In the genomic region with DNA sequence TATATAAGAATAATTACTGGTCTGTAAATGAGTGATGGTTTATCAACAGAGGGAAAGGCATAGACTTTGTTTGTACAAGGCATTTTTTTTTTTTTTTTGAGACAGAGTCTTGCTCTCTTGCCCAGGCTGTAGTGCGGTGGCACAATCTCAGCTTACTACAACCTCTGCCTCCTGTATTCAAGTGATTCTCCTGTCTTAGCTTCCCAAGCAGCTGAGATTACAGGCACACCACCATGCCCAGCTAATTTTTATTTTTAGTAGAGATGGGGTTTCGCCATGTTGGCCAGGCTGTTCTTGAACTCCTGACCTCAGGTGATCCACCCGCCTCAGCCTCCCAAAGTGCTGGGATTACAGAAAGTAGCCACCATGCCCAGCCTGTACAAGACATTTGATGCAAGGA, we compare ENCODE assay signal across 2 cellular contexts.
A peak's percentile ranks its signal among the peaks of the same experiment; 100 is the strongest.
TF ChIP-seq lines count a peak whose summit lies in the region.

No MANE protein-coding gene starts in this region.

TF ChIP-seq in WTC11, 78 proteins besides CTCF, POLR2A, EP300 and RAD21:
- TF ChIP-seq ZNF121 (CRISPR knock-in tag; IDR thresholded peaks at IDR 0.05), result peak; percentile 55; the same call in 1 of the 2 replicates

TF ChIP-seq in HepG2, 621 proteins besides CTCF, POLR2A, EP300 and RAD21:
- TF ChIP-seq ZNF121 (CRISPR knock-in tag; IDR thresholded peaks at IDR 0.05), result peak; percentile 80
